In genomic region chr3:18757476-18757875, GRCh38 we compare ENCODE assay signal across 13 cellular contexts.
A peak's percentile ranks its signal among the peaks of the same experiment; 100 is the strongest.
DNase-seq lines count a peak whose midpoint lies in the region; ATAC-seq and TF ChIP-seq lines count a peak whose summit lies in the region.
"Had no signal": no experiment of that assay in that cellular context is flagged by ENCODE, and none has a peak within 500 bp of the region (broad histone marks: within the 10 kb centered on the region; RNA-seq: fewer than 3 reads in every experiment).

No MANE protein-coding gene starts in this region.

- CTCF ChIA-PET in activated CD4-positive, alpha-beta T cell treated with anti-CD3 and anti-CD28 coated beads, Interleukin-2, amount 10 ng/mL, durations not matched to agents 7 days and 5 days (lab: Charles Lee) = interaction anchor here (0.6 to 4.7 kb wide), 30 partner anchors 10 to 355 kb away, joined by 3 to 40 read pairs (median 5); no protein-coding TSS in a partner anchor

- H3K4me3 Mint-ChIP-seq in activated CD4-positive, alpha-beta T cell treated with anti-CD3 and anti-CD28 coated beads, Interleukin-2, amount 10 ng/mL, durations not matched to agents 7 days and 5 days = no peak overlapping the region
- H3K4me3 Mint-ChIP-seq in activated naive CD8-positive, alpha-beta T cell treated with anti-CD3 and anti-CD28 coated beads for 36 hours = no peak overlapping the region
- no peak overlapping the region for H3K4me3 Mint-ChIP-seq in natural killer cell
- H3K4me3 Mint-ChIP-seq: CD14-positive monocyte, naive B cell had no signal

- H3K9me3 Mint-ChIP-seq in activated CD4-positive, alpha-beta T cell treated with anti-CD3 and anti-CD28 coated beads, Interleukin-2, amount 10 ng/mL, durations not matched to agents 7 days and 5 days = no peaks in the 10 kb centered on the region
- no peaks in the 10 kb centered on the region for H3K9me3 Mint-ChIP-seq in activated naive CD8-positive, alpha-beta T cell treated with anti-CD3 and anti-CD28 coated beads for 36 hours
- no peaks in the 10 kb centered on the region for H3K9me3 Mint-ChIP-seq in natural killer cell
- H3K9me3 Mint-ChIP-seq: naive B cell had no signal

- intact Hi-C loops in natural killer cell (cut with micrococcal nuclease) (loop anchor here (1.0 kb wide), 1 partner anchor 15 kb away; no protein-coding TSS in a partner anchor), Right ventricle myocardium superior (cut with DNase I) (no loop called here)

- no peak for DNase-seq in activated CD4-positive, alpha-beta T cell treated with anti-CD3 and anti-CD28 coated beads, Interleukin-2, amount 10 ng/mL, durations not matched to agents 7 days and 5 days
- DNase-seq in activated CD4-positive, alpha-beta T cell treated with anti-CD3 and anti-CD28 coated beads, Interleukin-2, amount 50 U/mL, for 48 hours = no peak
- DNase-seq in LoVo (ENCODE audit: low spot score) = peak; percentile 23
- DNase-seq in activated naive CD8-positive, alpha-beta T cell treated with anti-CD3 and anti-CD28 coated beads for 36 hours = no peak
- no peak for DNase-seq in natural killer cell
- no peak for DNase-seq in Right ventricle myocardium superior
- DNase-seq in GM13976 (ENCODE audit: low spot score) = no peak
- DNase-seq: dermis blood vessel endothelial cell, DMS79, MG63 had no signal

- H3K4me1 Mint-ChIP-seq in activated CD4-positive, alpha-beta T cell treated with anti-CD3 and anti-CD28 coated beads, Interleukin-2, amount 10 ng/mL, durations not matched to agents 7 days and 5 days = peaks cover 57% of the 10 kb centered on the region
- peaks cover 38% of the 10 kb centered on the region for H3K4me1 Mint-ChIP-seq in activated naive CD8-positive, alpha-beta T cell treated with anti-CD3 and anti-CD28 coated beads for 36 hours
- H3K4me1 Mint-ChIP-seq in natural killer cell = peaks cover 13 to 19% of the 10 kb centered on the region in 2 donors

- ATAC-seq in natural killer cell (no peak), Right ventricle myocardium superior (ENCODE audit: poor library complexity) (no peak), GM19397 (IDR thresholded peaks at IDR 0.05; ENCODE audit: unreplicated experiment) (no peak)

- in situ Hi-C loops in GM13976 (cut with MboI; ENCODE audit: low sequenced_read_pairs, unreplicated experiment) = loop anchor here (10.0 kb wide), 1 partner anchor 203 kb away; no protein-coding TSS in a partner anchor

- no peaks in the 10 kb centered on the region for H3K27me3 Mint-ChIP-seq in activated CD4-positive, alpha-beta T cell treated with anti-CD3 and anti-CD28 coated beads, Interleukin-2, amount 10 ng/mL, durations not matched to agents 7 days and 5 days
- H3K27me3 Mint-ChIP-seq in activated naive CD8-positive, alpha-beta T cell treated with anti-CD3 and anti-CD28 coated beads for 36 hours = no peaks in the 10 kb centered on the region
- H3K27me3 Mint-ChIP-seq in natural killer cell (ENCODE audit: low read depth in 2 of 2) = no peaks in the 10 kb centered on the region
- H3K27me3 Mint-ChIP-seq: naive B cell had no signal

- peak overlapping the region; percentile 26 for H3K27ac Mint-ChIP-seq in activated CD4-positive, alpha-beta T cell treated with anti-CD3 and anti-CD28 coated beads, Interleukin-2, amount 10 ng/mL, durations not matched to agents 7 days and 5 days
- H3K27ac Mint-ChIP-seq in activated naive CD8-positive, alpha-beta T cell treated with anti-CD3 and anti-CD28 coated beads for 36 hours = peak overlapping the region; percentile 26
- peak overlapping the region; percentile 17 to 27 for H3K27ac Mint-ChIP-seq in natural killer cell

- peaks cover 15% of the 10 kb centered on the region for H3K36me3 Mint-ChIP-seq in activated CD4-positive, alpha-beta T cell treated with anti-CD3 and anti-CD28 coated beads, Interleukin-2, amount 10 ng/mL, durations not matched to agents 7 days and 5 days (ENCODE audit: low read depth)
- no peaks in the 10 kb centered on the region for H3K36me3 Mint-ChIP-seq in activated naive CD8-positive, alpha-beta T cell treated with anti-CD3 and anti-CD28 coated beads for 36 hours
- H3K36me3 Mint-ChIP-seq in natural killer cell = no peaks in the 10 kb centered on the region
- H3K36me3 Mint-ChIP-seq: CD14-positive monocyte, naive B cell had no signal

- POLR2A ChIA-PET in activated CD4-positive, alpha-beta T cell treated with anti-CD3 and anti-CD28 coated beads, Interleukin-2, amount 10 ng/mL, durations not matched to agents 7 days and 5 days (lab: Charles Lee) = interaction anchor here (1.1 kb wide), 1 partner anchor 79 kb away, joined by 4 read pairs; no protein-coding TSS in a partner anchor

- no peak for TF ChIP-seq CTCF in natural killer cell (IDR thresholded peaks at IDR 0.05)
- no peak for TF ChIP-seq CTCF in GM13976 (IDR thresholded peaks at IDR 0.05; ENCODE audit: borderline replicate concordance, control extremely low read depth, extremely low read depth, insufficient read depth, missing control alignments)
